In the genomic region with DNA sequence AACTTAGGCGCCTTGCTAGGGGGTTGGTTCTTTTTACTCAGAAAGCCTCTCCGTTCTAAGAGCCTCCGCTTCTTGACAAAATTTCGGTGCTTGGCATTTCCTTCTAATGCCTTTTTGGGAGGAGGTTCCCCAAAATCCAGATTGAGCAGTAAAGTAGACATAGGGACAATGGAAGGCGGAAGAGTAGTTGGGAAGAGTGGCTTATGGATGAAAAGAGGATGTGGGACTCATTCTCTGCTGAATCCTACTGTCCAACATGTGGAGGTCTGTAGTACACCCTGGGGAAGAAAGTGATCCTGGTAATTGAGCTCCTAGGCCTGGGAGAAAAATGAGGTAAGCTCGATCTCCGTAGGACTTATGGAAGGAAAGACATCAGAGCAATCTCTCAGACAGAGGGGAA, we compare ENCODE assay signal across 2 cellular contexts.
TF ChIP-seq lines count a peak whose summit lies in the region.

No MANE protein-coding gene starts in this region.

TF ChIP-seq in SK-N-SH, 30 proteins besides CTCF, POLR2A, EP300 and RAD21 (continued from another document):
- no peak for TF ChIP-seq RXRA (IDR thresholded peaks at IDR 0.05; ENCODE audit: borderline replicate concordance, low read depth)
- TF ChIP-seq TAF1 (IDR thresholded peaks at IDR 0.05; ENCODE audit: borderline replicate concordance, low read depth, low read length) = no peak
- no peak for TF ChIP-seq EZH2phosphoT487 (IDR thresholded peaks at IDR 0.05; ENCODE audit: borderline replicate concordance, low read depth)
- no peak for TF ChIP-seq FOSL2 (IDR thresholded peaks at IDR 0.05; ENCODE audit: borderline replicate concordance, low read depth)
- TF ChIP-seq RFX5 (IDR thresholded peaks at IDR 0.05; ENCODE audit: low read length) = no peak
- TF ChIP-seq POLR2AphosphoS5 (IDR thresholded peaks at IDR 0.05; ENCODE audit: low read depth, low read length) = no peak
- TF ChIP-seq MEF2A (IDR thresholded peaks at IDR 0.05; ENCODE audit: borderline replicate concordance, low read depth) = no peak

TF ChIP-seq in SK-N-SH treated with all-trans-retinoic acid at 6 μM for 48 hours, 23 proteins besides CTCF, POLR2A, EP300 and RAD21:
- TF ChIP-seq TCF4 (CRISPR knock-in tag; IDR thresholded peaks at IDR 0.05; ENCODE audit: borderline replicate concordance) (no peak), SNAI2 (CRISPR knock-in tag; IDR thresholded peaks at IDR 0.05) (no peak), TOX (CRISPR knock-in tag; IDR thresholded peaks at IDR 0.05; ENCODE audit: borderline replicate concordance) (no peak), ZNF70 (CRISPR knock-in tag; IDR thresholded peaks at IDR 0.05) (no peak), RARB (CRISPR knock-in tag; IDR thresholded peaks at IDR 0.05) (no peak), ISL1 (CRISPR knock-in tag; IDR thresholded peaks at IDR 0.05) (no peak), CREB5 (CRISPR knock-in tag; IDR thresholded peaks at IDR 0.05; ENCODE audit: low read depth) (no peak), CSDC2 (CRISPR knock-in tag; IDR thresholded peaks at IDR 0.05) (no peak), GLIS3 (CRISPR knock-in tag; IDR thresholded peaks at IDR 0.05) (no peak), PPARA (CRISPR knock-in tag; IDR thresholded peaks at IDR 0.05; ENCODE audit: borderline replicate concordance) (no peak), ZNF8 (CRISPR knock-in tag; IDR thresholded peaks at IDR 0.05) (no peak), PATZ1 (CRISPR knock-in tag; IDR thresholded peaks at IDR 0.05; ENCODE audit: borderline replicate concordance) (no peak), ZFP3 (CRISPR knock-in tag; IDR thresholded peaks at IDR 0.05) (no peak)
- TF ChIP-seq, protein P1, sequence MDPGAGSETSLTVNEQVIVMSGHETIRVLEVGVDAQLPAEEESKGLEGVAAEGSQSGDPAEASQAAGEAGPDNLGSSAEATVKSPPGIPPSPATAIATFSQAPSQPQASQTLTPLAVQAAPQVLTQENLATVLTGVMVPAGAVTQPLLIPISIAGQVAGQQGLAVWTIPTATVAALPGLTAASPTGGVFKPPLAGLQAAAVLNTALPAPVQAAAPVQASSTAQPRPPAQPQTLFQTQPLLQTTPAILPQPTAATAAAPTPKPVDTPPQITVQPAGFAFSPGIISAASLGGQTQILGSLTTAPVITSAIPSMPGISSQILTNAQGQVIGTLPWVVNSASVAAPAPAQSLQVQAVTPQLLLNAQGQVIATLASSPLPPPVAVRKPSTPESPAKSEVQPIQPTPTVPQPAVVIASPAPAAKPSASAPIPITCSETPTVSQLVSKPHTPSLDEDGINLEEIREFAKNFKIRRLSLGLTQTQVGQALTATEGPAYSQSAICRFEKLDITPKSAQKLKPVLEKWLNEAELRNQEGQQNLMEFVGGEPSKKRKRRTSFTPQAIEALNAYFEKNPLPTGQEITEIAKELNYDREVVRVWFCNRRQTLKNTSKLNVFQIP (CRISPR knock-in tag; IDR thresholded peaks at IDR 0.05; ENCODE audit: borderline replicate concordance, low read depth) = no peak
